Comparison of ENCODE assay signal across 8 cellular contexts in genomic region chr5:55234171-55234700, GRCh38. TPM values are rescaled to one million over a fixed set of nuclear protein-coding genes. Genes with fewer than 3 reads are reported as not detected.
DNase-seq lines count a peak whose midpoint lies in the region; ATAC-seq and TF ChIP-seq lines count a peak whose summit lies in the region.

No MANE protein-coding gene starts in this region.

- H3K36me3 ChIP-seq in CD4-positive, alpha-beta memory T cell (ENCODE audit: insufficient read depth, low read length): no peaks in the 10 kb centered on the region
- no peaks in the 10 kb centered on the region for H3K36me3 ChIP-seq in HUES48 (ENCODE audit: control insufficient read depth, insufficient read depth, low read length)

- H3K4me1 Mint-ChIP-seq in CD4-positive, alpha-beta memory T cell: peaks cover 18 to 38% (median 30%) of the 10 kb centered on the region in 4 donors

- no peaks in the 10 kb centered on the region for H3K36me3 Mint-ChIP-seq in CD4-positive, alpha-beta memory T cell

- H3K4me3 ChIP-seq in CD4-positive, alpha-beta memory T cell (ENCODE audit: low read length in 2 of 2): peak overlapping the region; percentile 46 to 65
- H3K4me3 ChIP-seq in HUES48 (ENCODE audit: low read depth, low read length) (peak overlapping the region; percentile 56), WI38 (ENCODE audit: low read depth, low read length) (peak overlapping the region; percentile 39)

- peaks cover 46% of the 10 kb centered on the region for H3K27me3 ChIP-seq in CD4-positive, alpha-beta memory T cell (ENCODE audit: insufficient read depth, low read length)
- peaks cover 96% of the 10 kb centered on the region for H3K27me3 ChIP-seq in HUES48 (ENCODE audit: control insufficient read depth, insufficient read depth, low read length)

- no peak for TF ChIP-seq CTCF in WI38 (IDR thresholded peaks at IDR 0.05; ENCODE audit: low read depth, low read length)

- no peak overlapping the region for H3K9ac ChIP-seq in HUES48 (ENCODE audit: low read depth, low read length)

- no peaks in the 10 kb centered on the region for H3K9me3 ChIP-seq in CD4-positive, alpha-beta memory T cell (ENCODE audit: control insufficient read depth in 1 of 2, low read length in 2 of 2)
- no peaks in the 10 kb centered on the region; the same call in 1 of the 2 replicates for H3K9me3 ChIP-seq in HUES48 (ENCODE audit: control insufficient read depth, insufficient read depth, low read length)

- POLR2A ChIA-PET in CD4-positive, alpha-beta memory T cell (lab: Charles Lee; ENCODE audit: partially characterized antibody): interaction anchor here (1.5 kb wide), 1 partner anchor 11 kb away, joined by 7 read pairs; no protein-coding TSS in a partner anchor

- peak overlapping the region; percentile 80 to 94 (median 89) for H3K4me3 Mint-ChIP-seq in CD4-positive, alpha-beta memory T cell

- CTCF ChIA-PET in CD4-positive, alpha-beta memory T cell (lab: Charles Lee; ENCODE audit: partially characterized antibody): interaction anchor here (1.2 to 1.7 kb wide), 3 partner anchors 10 to 62 kb away, joined by 4 to 6 read pairs (median 5); no protein-coding TSS in a partner anchor

- peak; percentile 30 for ATAC-seq in Right ventricle myocardium superior (ENCODE audit: poor library complexity)
- no peak for ATAC-seq in GM18505 (IDR thresholded peaks at IDR 0.05; ENCODE audit: unreplicated experiment)
- no peak for ATAC-seq in HG03432 (IDR thresholded peaks at IDR 0.05; ENCODE audit: unreplicated experiment)
- no peak for ATAC-seq in GM21360 (IDR thresholded peaks at IDR 0.05; ENCODE audit: unreplicated experiment)

- no peaks in the 10 kb centered on the region for H3K9me3 Mint-ChIP-seq in CD4-positive, alpha-beta memory T cell

- intact Hi-C loops in CD4-positive, alpha-beta memory T cell (cut with micrococcal nuclease): loop anchor here (5.0 kb wide), 1 partner anchor 73 kb away; the partner anchor contains the start of genes DHX29 and MTREX
- intact Hi-C loops in Right ventricle myocardium superior (cut with DNase I): no loop called here

- DNase-seq in CD4-positive, alpha-beta memory T cell: no peak
- DNase-seq in Right ventricle myocardium superior (no peak), pons (ENCODE audit: low spot score) (peak; percentile 2)

- H3K27me3 Mint-ChIP-seq in CD4-positive, alpha-beta memory T cell: peaks cover 43 to 51% of the 10 kb centered on the region in 2 donors

- TF ChIP-seq POLR2A in GM18505 (IDR thresholded peaks at IDR 0.05; ENCODE audit: borderline replicate concordance, extremely low read depth, insufficient read depth, insufficient read length): no peak

- H3K27ac Mint-ChIP-seq in CD4-positive, alpha-beta memory T cell: peak overlapping the region in 2 of 7 donors; percentile 53 to 58

- peaks cover 33% of the 10 kb centered on the region for H3K4me1 ChIP-seq in CD4-positive, alpha-beta memory T cell (ENCODE audit: insufficient read depth, low read length)
- H3K4me1 ChIP-seq in HUES48 (ENCODE audit: control insufficient read depth, insufficient read depth, low read length): peaks cover 28% of the 10 kb centered on the region; the same call in 1 of the 2 replicates

- no peak overlapping the region for H3K27ac ChIP-seq in CD4-positive, alpha-beta memory T cell (ENCODE audit: low read depth, low read length)
- H3K27ac ChIP-seq in HUES48 (ENCODE audit: low read depth, low read length): no peak overlapping the region

RNA-seq across cellular contexts. Expression of gene CCNO, which starts 0.8 kb away (rescaled TPM):
- not detected for total RNA-seq in CD4-positive, alpha-beta memory T cell
- not detected for polyA plus RNA-seq in CD4-positive, alpha-beta memory T cell
- total RNA-seq in Right ventricle myocardium superior: not detected

RNA-seq across cellular contexts. Expression of gene MCIDAS, which starts 7.1 kb away (rescaled TPM):
- total RNA-seq in CD4-positive, alpha-beta memory T cell: not detected
- not detected for polyA plus RNA-seq in CD4-positive, alpha-beta memory T cell
- total RNA-seq in Right ventricle myocardium superior: not detected
